ENCODE assay signal across 10 cellular contexts in genomic region chr13:73335226-73335625, GRCh38.
DNase-seq lines count a peak whose midpoint lies in the region; ATAC-seq and TF ChIP-seq lines count a peak whose summit lies in the region.
"Had no signal": no experiment of that assay in that cellular context is flagged by ENCODE, and none has a peak within 500 bp of the region (broad histone marks: within the 10 kb centered on the region; RNA-seq: fewer than 3 reads in every experiment).

No MANE protein-coding gene starts in this region.

- H3K9me3 ChIP-seq in BE2C, result no peaks in the 10 kb centered on the region

- H3K27ac ChIP-seq in RWPE1, result peak overlapping the region; percentile 91

- CTCF ChIA-PET in RWPE1 (lab: Yijun Ruan, JAX), result no interaction called here

- H3K4me3 ChIP-seq in retinal pigment epithelial cell (ENCODE audit: low read length) (no peak overlapping the region), BE2C (ENCODE audit: low read depth, low read length) (no peak overlapping the region)

- H3K27me3 ChIP-seq in BE2C, result no peaks in the 10 kb centered on the region

- no peaks in the 10 kb centered on the region for H3K4me1 ChIP-seq in BE2C

- no peak for TF ChIP-seq CTCF in RWPE1 (conservative IDR thresholded peaks at IDR 0.05; ENCODE audit: low read depth)
- no peak for TF ChIP-seq CTCF in retinal pigment epithelial cell (conservative IDR thresholded peaks at IDR 0.05; ENCODE audit: low read depth, low read length)
- no peak for TF ChIP-seq CTCF in BE2C (IDR thresholded peaks at IDR 0.05; ENCODE audit: low read depth, low read length)

- ATAC-seq in GM19023 (IDR thresholded peaks at IDR 0.05; ENCODE audit: unreplicated experiment) (peak; percentile 97), HG02840 (IDR thresholded peaks at IDR 0.05; ENCODE audit: low FRiP score, unreplicated experiment) (peak; percentile 99), HG03025 (IDR thresholded peaks at IDR 0.05; ENCODE audit: low FRiP score, unreplicated experiment) (no peak)

- POLR2A ChIA-PET in RWPE1 (lab: Yijun Ruan, JAX; ENCODE audit: low non-redundant PET), result no interaction called here

- H3K36me3 ChIP-seq in BE2C, result no peaks in the 10 kb centered on the region

- DNase-seq in RWPE1 (ENCODE audit: low spot score), result peak; percentile 69
- DNase-seq in retinal pigment epithelial cell (ENCODE audit: low read depth), result peak; percentile 94
- no peak for DNase-seq in BE2C
- no peak for DNase-seq in cerebellar nuclear complex (lab: John Stamatoyannopoulos, UW)
- DNase-seq in stimulated activated CD4-positive, alpha-beta T cell treated with anti-CD3 and anti-CD28 coated beads, Interleukin-2, amount 100 ng/mL, for 24 hours, result no peak
- DNase-seq: activated T-cell treated with anti-CD3 and anti-CD28 coated beads, Interleukin-2, amount 50 U/mL, for 24 hours; mesendoderm had no signal

Comparison
In these comparisons a context has a peak if more than half of its experiments do, and no peak if none do; other contexts are left out.
1. DNase-seq: peak in RWPE1 (single experiment) and retinal pigment epithelial cell (single experiment); none in BE2C (single experiment), cerebellar nuclear complex (0 of 2) and stimulated activated CD4-positive, alpha-beta T cell treated with anti-CD3 and anti-CD28 coated beads, Interleukin-2, amount 100 ng/mL, for 24 hours (0 of 2).